8 cellular contexts compared by ENCODE assay signal in the genomic region with DNA sequence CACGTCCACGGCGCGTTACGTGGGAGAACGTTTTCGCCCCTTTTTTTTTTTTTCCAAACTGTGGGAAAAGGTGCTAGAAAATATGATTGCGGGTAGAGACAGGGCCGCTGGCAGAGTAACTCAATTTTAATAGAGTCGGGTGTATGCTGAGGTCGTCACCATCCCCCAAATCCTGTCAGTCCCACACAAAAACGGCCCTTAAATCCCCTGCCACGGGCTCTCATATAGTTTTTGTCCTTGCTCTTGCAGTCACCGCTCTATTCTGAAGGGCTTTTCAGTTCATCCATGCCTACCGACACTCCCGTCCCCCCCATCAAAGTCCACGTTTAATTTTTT. TPM values are rescaled to one million over a fixed set of nuclear protein-coding genes. Genes with fewer than 3 reads are reported as not detected.
DNase-seq lines count a peak whose midpoint lies in the region; ATAC-seq and TF ChIP-seq lines count a peak whose summit lies in the region.

No MANE protein-coding gene starts in this region.

- DNase-seq in DMS53 (lab: John Stamatoyannopoulos, UW) (peak; percentile 60), Kasumi-1 (lab: John Stamatoyannopoulos, UW) (peak; percentile 21 to 28), colonic mucosa (peak; percentile 30), NCI-H748 treated with DMSO at 0.1 percent for 48 hours (lab: John Stamatoyannopoulos, UW) (no peak), NCI-H187 treated with DMSO at 0.1 percent for 48 hours (lab: John Stamatoyannopoulos, UW) (no peak), NK-92 (lab: John Stamatoyannopoulos, UW; ENCODE audit: unreplicated experiment) (no peak)

- H3K27me3 ChIP-seq in colonic mucosa = peaks cover 2% of the 10 kb centered on the region
- no peaks in the 10 kb centered on the region for H3K27me3 ChIP-seq in mucosa of stomach (ENCODE audit: control insufficient read depth, insufficient read depth, low read length)

- peak overlapping the region; percentile 90 for H3K27ac ChIP-seq in colonic mucosa

- H3K9me3 ChIP-seq in colonic mucosa (no peaks in the 10 kb centered on the region), mucosa of stomach (ENCODE audit: control insufficient read depth, low read length) (no peaks in the 10 kb centered on the region)

- H3K9ac ChIP-seq in colonic mucosa (ENCODE audit: low read depth in 2 of 2, low read length in 2 of 2) = peak overlapping the region; percentile 74 to 84
- H3K9ac ChIP-seq in mucosa of stomach (ENCODE audit: low read length) = peak overlapping the region; percentile 82

- no peaks in the 10 kb centered on the region for H3K4me1 ChIP-seq in colonic mucosa
- peaks cover 9% of the 10 kb centered on the region for H3K4me1 ChIP-seq in mucosa of stomach (ENCODE audit: control insufficient read depth, insufficient read depth, low read length)

- H3K4me3 ChIP-seq in colonic mucosa (peak overlapping the region; percentile 76), mucosa of stomach (ENCODE audit: low read length) (peak overlapping the region; percentile 22)

- H3K36me3 ChIP-seq in colonic mucosa (no peaks in the 10 kb centered on the region), mucosa of stomach (ENCODE audit: control insufficient read depth, insufficient read depth, low read length) (no peaks in the 10 kb centered on the region)

- no peak for TF ChIP-seq CTCF in colonic mucosa (IDR thresholded peaks at IDR 0.05)

- no peak for ATAC-seq in GM21381 (IDR thresholded peaks at IDR 0.05; ENCODE audit: unreplicated experiment)

- intact Hi-C loops in colonic mucosa (cut with DNase I) = loop anchor here (10.0 kb wide), 1 partner anchor 349 kb away; the partner anchor contains the start of gene USP9X

RNA-seq across cellular contexts. Expression of gene MED14, which starts 0.8 kb away (rescaled TPM):
- total RNA-seq in colonic mucosa = 10 to 100 TPM; 59.1 to 63.0 TPM

Comparison
In these comparisons a context has a peak if more than half of its experiments do, and no peak if none do; other contexts are left out.
1. DNase-seq: peak in DMS53 (single experiment), Kasumi-1 (2 of 2) and colonic mucosa (single experiment); none in NCI-H748 treated with DMSO at 0.1 percent for 48 hours (single experiment), NCI-H187 treated with DMSO at 0.1 percent for 48 hours (single experiment) and NK-92 (single experiment).